8 cellular contexts compared by ENCODE assay signal in genomic region chr12:82359115-82359478, GRCh38. TPM values are rescaled to one million over a fixed set of nuclear protein-coding genes. Genes with fewer than 3 reads are reported as not detected.
DNase-seq lines count a peak whose midpoint lies in the region; ATAC-seq and TF ChIP-seq lines count a peak whose summit lies in the region.

No MANE protein-coding gene starts in this region.

- peak; percentile 19 for ATAC-seq in HG03064 (IDR thresholded peaks at IDR 0.05; ENCODE audit: low read depth, unreplicated experiment)
- ATAC-seq in upper lobe of left lung (ENCODE audit: low FRiP score in 2 of 2): no peak

- peak overlapping the region; percentile 45 for H4K8ac ChIP-seq in mesenchymal stem cell (ENCODE audit: low read length)

- peak overlapping the region in 1 of 2 experiments; percentile 81 for H3K4ac ChIP-seq in mesenchymal stem cell (ENCODE audit: low read depth in 1 of 2, low read length in 2 of 2)

- H3K27me3 ChIP-seq in colonic mucosa (no peaks in the 10 kb centered on the region), mesenchymal stem cell (ENCODE audit: control insufficient read depth in 1 of 2, insufficient read depth in 1 of 2, low read length in 2 of 2) (no peaks in the 10 kb centered on the region), upper lobe of left lung (no peaks in the 10 kb centered on the region)

- TF ChIP-seq POLR2A in upper lobe of left lung (IDR thresholded peaks at IDR 0.05): no peak

- no peak overlapping the region for H2AK5ac ChIP-seq in mesenchymal stem cell (ENCODE audit: low read length, severe bottlenecking)

- H3K36me3 ChIP-seq in OCI-LY7 (ENCODE audit: insufficient read depth, low read length) (peaks cover 32% of the 10 kb centered on the region), colonic mucosa (no peaks in the 10 kb centered on the region), mesenchymal stem cell (ENCODE audit: control insufficient read depth in 1 of 2, insufficient read depth in 2 of 2, low read depth in 1 of 2, low read length in 2 of 2) (peaks cover 5 to 28% of the 10 kb centered on the region in 2 experiments), upper lobe of left lung (peaks cover 0 to 25% (median 9%) of the 10 kb centered on the region in 4 donors)

- H3K18ac ChIP-seq in mesenchymal stem cell (ENCODE audit: low read depth in 1 of 2, low read length in 2 of 2): no peak overlapping the region

- H3K9me3 ChIP-seq in OCI-LY7 (ENCODE audit: low read length) (no peaks in the 10 kb centered on the region), colonic mucosa (no peaks in the 10 kb centered on the region), mesenchymal stem cell (ENCODE audit: control insufficient read depth, low read length) (no peaks in the 10 kb centered on the region), upper lobe of left lung (no peaks in the 10 kb centered on the region)

- H2BK5ac ChIP-seq in mesenchymal stem cell (ENCODE audit: low read depth, low read length, poor library complexity, severe bottlenecking): no peak overlapping the region

- no peak overlapping the region for H2BK12ac ChIP-seq in mesenchymal stem cell (ENCODE audit: low read length in 2 of 2)

- no peak overlapping the region for H2BK120ac ChIP-seq in mesenchymal stem cell (ENCODE audit: low read depth, low read length)

- TF ChIP-seq CTCF in OCI-LY7 (conservative IDR thresholded peaks at IDR 0.05; ENCODE audit: low read length): no peak
- no peak for TF ChIP-seq CTCF in colonic mucosa (IDR thresholded peaks at IDR 0.05)
- TF ChIP-seq CTCF in upper lobe of left lung (IDR thresholded peaks at IDR 0.05): no peak

- POLR2A ChIA-PET in OCI-LY7 (lab: Charles Lee): interaction anchor here (1.2 kb wide), 1 partner anchor 326 kb away, joined by 7 read pairs; no protein-coding TSS in a partner anchor

- H3K4me3 ChIP-seq in OCI-LY7 (ENCODE audit: low read depth, low read length, poor library complexity, severe bottlenecking): peak overlapping the region; percentile 94
- H3K4me3 ChIP-seq in colonic mucosa: peak overlapping the region; percentile 77
- H3K4me3 ChIP-seq in mesenchymal stem cell (ENCODE audit: insufficient read depth in 1 of 2, low read depth in 1 of 2, low read length in 2 of 2): peak overlapping the region; percentile 87 to 97
- peak overlapping the region; percentile 75 to 90 (median 79) for H3K4me3 ChIP-seq in upper lobe of left lung

- H4K91ac ChIP-seq in mesenchymal stem cell (ENCODE audit: low read length): no peak overlapping the region

- peak overlapping the region; percentile 80 for H2AFZ ChIP-seq in OCI-LY7 (ENCODE audit: low read length)
- no peak overlapping the region for H2AFZ ChIP-seq in mesenchymal stem cell (ENCODE audit: low read depth, low read length)

- H3K14ac ChIP-seq in mesenchymal stem cell (ENCODE audit: low read length in 2 of 2): peak overlapping the region in 1 of 2 experiments; percentile 44

- H3K9ac ChIP-seq in colonic mucosa (ENCODE audit: low read depth in 2 of 2, low read length in 2 of 2) (peak overlapping the region; percentile 62 to 90), mesenchymal stem cell (ENCODE audit: low read length) (peak overlapping the region; percentile 99)

- H4K20me1 ChIP-seq in OCI-LY7 (ENCODE audit: insufficient read depth, low read length): no peaks in the 10 kb centered on the region

- H3K4me2 ChIP-seq in OCI-LY7 (ENCODE audit: low read length) (peak overlapping the region; percentile 88), mesenchymal stem cell (ENCODE audit: low read length, poor library complexity, severe bottlenecking) (peak overlapping the region; percentile 67)

- peak; percentile 67 for DNase-seq in activated effector memory CD4-positive, alpha-beta T cell treated with anti-CD3 and anti-CD28 coated beads, Interleukin-2, amount 50 U/mL, for 16 hours
- no peak for DNase-seq in activated effector memory CD4-positive, alpha-beta T cell treated with Interleukin-2 at 50 U/mL for 16 hours
- DNase-seq in OCI-LY7 (ENCODE audit: low spot score): peak; percentile 36
- DNase-seq in colonic mucosa: no peak
- no peak for DNase-seq in mesenchymal stem cell
- peak; percentile 25 to 40 for DNase-seq in upper lobe of left lung
- DNase-seq in cortex of kidney (lab: John Stamatoyannopoulos, UW): no peak

- H3K4me1 ChIP-seq in OCI-LY7 (ENCODE audit: insufficient read depth, low read length, poor library complexity, severe bottlenecking) (peaks cover 18% of the 10 kb centered on the region), colonic mucosa (peaks cover 4% of the 10 kb centered on the region), mesenchymal stem cell (ENCODE audit: control insufficient read depth, insufficient read depth, low read depth, low read length) (peaks cover 2% of the 10 kb centered on the region), upper lobe of left lung (peaks cover 31 to 44% (median 33%) of the 10 kb centered on the region in 4 donors)

- no TSS peak for BruUV-seq in OCI-LY7 (replicated peaks; lab: Mats Ljungman, UMichigan)

- intact Hi-C loops in OCI-LY7 (cut with micrococcal nuclease; ENCODE audit: unreplicated experiment): no loop called here
- intact Hi-C loops in colonic mucosa (cut with DNase I): loop anchor here (10.0 kb wide), 1 partner anchor 714 kb away; no protein-coding TSS in a partner anchor

- no peaks in the 10 kb centered on the region for H3K9me2 ChIP-seq in OCI-LY7 (ENCODE audit: insufficient read depth, low read length)

- H3K27ac ChIP-seq in OCI-LY7 (ENCODE audit: low read depth, low read length, poor library complexity, severe bottlenecking) (no peak overlapping the region), colonic mucosa (peak overlapping the region; percentile 93), mesenchymal stem cell (ENCODE audit: low read length, poor library complexity, severe bottlenecking) (peak overlapping the region; percentile 15), upper lobe of left lung (peak overlapping the region; percentile 96 to 98 (median 96))

- H3K79me1 ChIP-seq in mesenchymal stem cell (replicated peaks; ENCODE audit: low read length, poor library complexity, severe bottlenecking): peaks cover 26% of the 10 kb centered on the region

- no peak for TF ChIP-seq EP300 in upper lobe of left lung (IDR thresholded peaks at IDR 0.05)

- peaks cover 51% of the 10 kb centered on the region for H3K79me2 ChIP-seq in OCI-LY7 (ENCODE audit: insufficient read depth, low read depth, low read length)

- H2BK15ac ChIP-seq in mesenchymal stem cell (ENCODE audit: low read depth, poor library complexity, severe bottlenecking): peak overlapping the region; percentile 5

- no peak overlapping the region for H3K23ac ChIP-seq in mesenchymal stem cell (ENCODE audit: low read length in 2 of 2)

- CTCF ChIA-PET in OCI-LY7 (lab: Charles Lee; ENCODE audit: unreplicated experiment): no interaction called here

- WGBS in mesenchymal stem cell: 7% methylated on average over 4 of the region's 4 CpGs
- 10 to 11% methylated on average over 4 of the region's 4 CpGs for WGBS in upper lobe of left lung, 2 donors

RNA-seq across cellular contexts. Expression of gene METTL25, which starts 0.8 kb away (rescaled TPM):
- total RNA-seq in OCI-LY7 (2014; rRNA removed; shearing (Covaris generic)): 8.0 and 13.1 TPM in 2 replicates
- total RNA-seq in OCI-LY7 (2022) (9.6 and 12.5 TPM in 2 replicates), colonic mucosa (10 to 100 TPM; 12.8 to 13.8 TPM), upper lobe of left lung (10 to 100 TPM; 12.6 to 18.5 (median 14.6) TPM)
- polyA plus RNA-seq in mesenchymal stem cell (2013, experiment 1 of 2): 5.0 TPM
- 5.5 TPM for polyA plus RNA-seq in mesenchymal stem cell (2013, experiment 2 of 2)

RNA-seq across cellular contexts. Expression of gene CCDC59, which starts 0.9 kb away (rescaled TPM):
- total RNA-seq in OCI-LY7 (2014; rRNA removed; shearing (Covaris generic)): 49.0 and 55.0 TPM in 2 replicates
- total RNA-seq in OCI-LY7 (2022): 71.4 and 76.0 TPM in 2 replicates
- total RNA-seq in colonic mucosa: 10 to 100 TPM; 26.6 to 29.9 TPM
- polyA plus RNA-seq in mesenchymal stem cell (2013, experiment 1 of 2): 60.6 TPM
- 60.3 TPM for polyA plus RNA-seq in mesenchymal stem cell (2013, experiment 2 of 2)
- 10 to 100 TPM; 23.3 to 76.4 (median 40.8) TPM for total RNA-seq in upper lobe of left lung

Comparison
In these comparisons a context has a peak if more than half of its experiments do, and no peak if none do; other contexts are left out.
1. DNase-seq: peak in activated effector memory CD4-positive, alpha-beta T cell treated with anti-CD3 and anti-CD28 coated beads, Interleukin-2, amount 50 U/mL, for 16 hours (single experiment), OCI-LY7 (single experiment) and upper lobe of left lung (2 of 2); none in activated effector memory CD4-positive, alpha-beta T cell treated with Interleukin-2 at 50 U/mL for 16 hours (single experiment), colonic mucosa (single experiment), mesenchymal stem cell (single experiment) and cortex of kidney (single experiment).
2. Peak in every context shown above with its lines, with median percentiles within 50 percentile points of each other: H3K4me3 ChIP-seq.